1 cellular context compared by ENCODE assay signal in the genomic region with DNA sequence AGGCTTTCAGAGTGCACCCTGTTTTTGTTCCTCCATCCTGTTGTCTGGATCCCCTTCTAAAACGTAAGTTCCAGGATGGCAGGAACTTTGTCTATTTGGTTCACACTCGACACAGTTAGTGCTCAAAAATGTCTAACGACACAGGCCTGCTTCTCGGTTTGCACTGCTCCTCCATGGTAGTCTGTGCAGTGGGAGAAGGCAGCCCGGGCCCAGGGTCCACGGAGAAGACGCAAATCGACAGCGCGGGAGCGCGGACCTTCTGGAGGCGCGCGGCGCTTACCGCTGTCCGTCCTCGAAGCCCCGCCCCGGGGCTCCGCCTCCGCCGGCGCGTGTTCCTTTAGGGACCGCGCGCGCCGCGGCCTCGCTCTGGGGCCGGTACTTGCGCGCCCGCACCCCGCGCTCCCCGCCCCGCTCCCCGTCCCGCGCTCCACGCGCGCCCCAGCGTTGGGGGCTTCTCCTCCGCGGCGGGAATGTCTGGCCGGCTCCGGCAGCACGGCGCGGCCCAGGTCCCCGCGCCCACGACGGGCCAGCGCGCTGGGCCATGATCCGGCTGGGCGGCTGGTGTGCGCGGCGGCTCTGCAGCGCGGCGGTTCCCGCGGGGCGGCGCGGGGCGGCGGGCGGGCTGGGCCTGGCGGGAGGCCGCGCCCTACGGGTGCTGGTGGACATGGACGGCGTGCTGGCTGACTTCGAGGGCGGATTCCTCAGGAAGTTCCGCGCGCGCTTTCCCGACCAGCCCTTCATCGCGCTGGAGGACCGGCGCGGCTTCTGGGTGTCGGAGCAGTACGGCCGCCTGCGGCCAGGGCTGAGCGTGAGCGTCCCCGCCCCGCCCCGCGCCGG.
TF ChIP-seq lines count a peak whose summit lies in the region.

Gene NT5M (plus strand): TSS at position 364 of the 837 bp plus-strand sequence. CDS start 178 bp downstream, at position 542.

TF ChIP-seq in A549, 52 proteins besides CTCF, POLR2A, EP300 and RAD21 (continued from another document):
- no peak for TF ChIP-seq ZNF302 (CRISPR knock-in tag; IDR thresholded peaks at IDR 0.05)
- TF ChIP-seq E2F6 (IDR thresholded peaks at IDR 0.05; ENCODE audit: borderline replicate concordance, low read depth) = peak; percentile 64; the same call in 1 of the 2 replicates
- TF ChIP-seq JUNB (IDR thresholded peaks at IDR 0.05) = no peak
- TF ChIP-seq FOSL2 (IDR thresholded peaks at IDR 0.05) = no peak
- TF ChIP-seq FOSL2 (CRISPR knock-in tag; IDR thresholded peaks at IDR 0.05) = no peak
- no peak for TF ChIP-seq HDAC2 (IDR thresholded peaks at IDR 0.05)
- no peak for TF ChIP-seq SMC3 (IDR thresholded peaks at IDR 0.05)
- TF ChIP-seq MAFK (IDR thresholded peaks at IDR 0.05; ENCODE audit: partially characterized antibody) = no peak
- no peak for TF ChIP-seq POLR2AphosphoS2 (conservative IDR thresholded peaks at IDR 0.05; ENCODE audit: low read length)
- peak; percentile 73 to 96; a peak in 3 of 5 replicates for TF ChIP-seq JUN (IDR thresholded peaks at IDR 0.05)
- TF ChIP-seq NR3C1 (IDR thresholded peaks at IDR 0.05) = no peak
- TF ChIP-seq MYC (IDR thresholded peaks at IDR 0.05; ENCODE audit: borderline replicate concordance, low read length) = peak; percentile 52
- TF ChIP-seq HOXB13 (CRISPR knock-in tag; IDR thresholded peaks at IDR 0.05; ENCODE audit: low read depth) = no peak
- no peak for TF ChIP-seq HOXA7 (CRISPR knock-in tag; IDR thresholded peaks at IDR 0.05)
- TF ChIP-seq RFX5 (IDR thresholded peaks at IDR 0.05) = no peak
- TF ChIP-seq HOXB5 (CRISPR knock-in tag; IDR thresholded peaks at IDR 0.05) = no peak
- TF ChIP-seq TFCP2L1 (CRISPR knock-in tag; IDR thresholded peaks at IDR 0.05) = no peak
- TF ChIP-seq NFE2L2 (conservative IDR thresholded peaks at IDR 0.05; ENCODE audit: low read length) = no peak
- TF ChIP-seq RNF2 (IDR thresholded peaks at IDR 0.05; ENCODE audit: borderline replicate concordance, low read depth) = no peak
- no peak for TF ChIP-seq HEYL (CRISPR knock-in tag; IDR thresholded peaks at IDR 0.05)
- 0 out of 2 replicates have a peak, but pooled peaks have one; percentile 43 for TF ChIP-seq TP53 (CRISPR knock-in tag; IDR thresholded peaks at IDR 0.05)
- TF ChIP-seq MAZ (IDR thresholded peaks at IDR 0.05; ENCODE audit: borderline replicate concordance, low read depth, low read length) = no peak
- no peak for TF ChIP-seq EHMT2 (IDR thresholded peaks at IDR 0.05; ENCODE audit: low read depth)
- no peak for TF ChIP-seq CBX8 (IDR thresholded peaks at IDR 0.05)
- TF ChIP-seq, protein P1, sequence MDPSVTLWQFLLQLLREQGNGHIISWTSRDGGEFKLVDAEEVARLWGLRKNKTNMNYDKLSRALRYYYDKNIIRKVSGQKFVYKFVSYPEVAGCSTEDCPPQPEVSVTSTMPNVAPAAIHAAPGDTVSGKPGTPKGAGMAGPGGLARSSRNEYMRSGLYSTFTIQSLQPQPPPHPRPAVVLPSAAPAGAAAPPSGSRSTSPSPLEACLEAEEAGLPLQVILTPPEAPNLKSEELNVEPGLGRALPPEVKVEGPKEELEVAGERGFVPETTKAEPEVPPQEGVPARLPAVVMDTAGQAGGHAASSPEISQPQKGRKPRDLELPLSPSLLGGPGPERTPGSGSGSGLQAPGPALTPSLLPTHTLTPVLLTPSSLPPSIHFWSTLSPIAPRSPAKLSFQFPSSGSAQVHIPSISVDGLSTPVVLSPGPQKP (IDR thresholded peaks at IDR 0.05; ENCODE audit: low read depth, low read length) = no peak
- no peak for TF ChIP-seq NPAS2 (CRISPR knock-in tag; IDR thresholded peaks at IDR 0.05; ENCODE audit: borderline replicate concordance)
- TF ChIP-seq, protein P2, sequence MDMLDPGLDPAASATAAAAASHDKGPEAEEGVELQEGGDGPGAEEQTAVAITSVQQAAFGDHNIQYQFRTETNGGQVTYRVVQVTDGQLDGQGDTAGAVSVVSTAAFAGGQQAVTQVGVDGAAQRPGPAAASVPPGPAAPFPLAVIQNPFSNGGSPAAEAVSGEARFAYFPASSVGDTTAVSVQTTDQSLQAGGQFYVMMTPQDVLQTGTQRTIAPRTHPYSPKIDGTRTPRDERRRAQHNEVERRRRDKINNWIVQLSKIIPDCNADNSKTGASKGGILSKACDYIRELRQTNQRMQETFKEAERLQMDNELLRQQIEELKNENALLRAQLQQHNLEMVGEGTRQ (IDR thresholded peaks at IDR 0.05) = no peak
- TF ChIP-seq GATA3 (IDR thresholded peaks at IDR 0.05; ENCODE audit: borderline replicate concordance) = no peak
- peak; percentile 70; the same call in 1 of the 2 replicates for TF ChIP-seq MAX (IDR thresholded peaks at IDR 0.05)
- TF ChIP-seq, protein P3, sequence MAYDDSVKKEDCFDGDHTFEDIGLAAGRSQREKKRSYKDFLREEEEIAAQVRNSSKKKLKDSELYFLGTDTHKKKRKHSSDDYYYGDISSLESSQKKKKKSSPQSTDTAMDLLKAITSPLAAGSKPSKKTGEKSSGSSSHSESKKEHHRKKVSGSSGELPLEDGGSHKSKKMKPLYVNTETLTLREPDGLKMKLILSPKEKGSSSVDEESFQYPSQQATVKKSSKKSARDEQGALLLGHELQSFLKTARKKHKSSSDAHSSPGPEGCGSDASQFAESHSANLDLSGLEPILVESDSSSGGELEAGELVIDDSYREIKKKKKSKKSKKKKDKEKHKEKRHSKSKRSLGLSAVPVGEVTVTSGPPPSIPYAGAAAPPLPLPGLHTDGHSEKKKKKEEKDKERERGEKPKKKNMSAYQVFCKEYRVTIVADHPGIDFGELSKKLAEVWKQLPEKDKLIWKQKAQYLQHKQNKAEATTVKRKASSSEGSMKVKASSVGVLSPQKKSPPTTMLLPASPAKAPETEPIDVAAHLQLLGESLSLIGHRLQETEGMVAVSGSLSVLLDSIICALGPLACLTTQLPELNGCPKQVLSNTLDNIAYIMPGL (CRISPR knock-in tag; IDR thresholded peaks at IDR 0.05; ENCODE audit: borderline replicate concordance) = no peak
- TF ChIP-seq KDM5A (IDR thresholded peaks at IDR 0.05) = no peak
- TF ChIP-seq RARB (CRISPR knock-in tag; IDR thresholded peaks at IDR 0.05) = no peak
- TF ChIP-seq FOXS1 (CRISPR knock-in tag; IDR thresholded peaks at IDR 0.05) = no peak
- peak; percentile 73; the same call in 1 of the 2 replicates for TF ChIP-seq PHF8 (IDR thresholded peaks at IDR 0.05; ENCODE audit: borderline replicate concordance, low read depth)
- TF ChIP-seq CHD2 (IDR thresholded peaks at IDR 0.05; ENCODE audit: low read length, partially characterized antibody) = no peak
- no peak for TF ChIP-seq CBX2 (IDR thresholded peaks at IDR 0.05; ENCODE audit: borderline replicate concordance, low read depth)
- no peak for TF ChIP-seq CHD4 (IDR thresholded peaks at IDR 0.05; ENCODE audit: borderline replicate concordance)
- TF ChIP-seq ZC3H11A (IDR thresholded peaks at IDR 0.05) = no peak
- TF ChIP-seq FOSB (CRISPR knock-in tag; IDR thresholded peaks at IDR 0.05) = no peak
